Comparison of ENCODE assay signal across 1 cellular context in the genomic region with DNA sequence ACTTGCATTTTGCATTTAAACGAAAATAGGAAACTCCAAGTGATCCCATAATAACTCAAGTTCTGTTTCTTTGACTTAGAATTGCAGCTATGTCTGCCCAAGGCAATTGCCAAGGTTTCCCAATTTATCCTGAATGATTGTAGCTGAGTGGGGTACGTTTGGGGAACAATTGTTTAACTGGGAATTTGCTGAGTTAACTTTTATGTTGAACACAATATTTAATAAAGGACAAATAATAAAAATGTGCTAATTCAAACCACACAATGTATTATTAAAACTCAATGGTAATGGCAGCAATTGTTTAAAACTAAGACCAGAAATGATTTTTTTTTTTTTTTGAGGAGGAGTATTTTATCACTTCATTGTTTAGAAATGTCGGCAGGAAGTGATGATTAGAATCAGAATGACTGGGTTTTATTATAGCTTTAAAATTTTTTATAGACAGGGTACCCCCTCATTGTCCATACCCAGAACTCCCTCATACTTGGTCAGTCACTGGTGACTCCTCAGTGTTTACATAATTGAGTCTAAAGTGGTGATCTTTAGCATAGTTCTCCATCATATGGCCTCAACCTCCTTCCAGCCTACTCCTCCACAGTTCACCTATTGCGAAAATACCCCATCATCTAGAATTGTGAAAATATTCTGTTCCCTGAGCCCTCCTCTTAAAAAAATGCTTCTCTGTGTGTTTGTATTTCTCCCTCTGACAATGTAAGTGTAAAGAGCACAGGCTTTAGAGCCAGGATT.
TF ChIP-seq lines count a peak whose summit lies in the region.

No MANE protein-coding gene starts in this region.

TF ChIP-seq in GM23338, 12 proteins besides CTCF, POLR2A, EP300 and RAD21 (continued from another document):
- TF ChIP-seq, protein P1, sequence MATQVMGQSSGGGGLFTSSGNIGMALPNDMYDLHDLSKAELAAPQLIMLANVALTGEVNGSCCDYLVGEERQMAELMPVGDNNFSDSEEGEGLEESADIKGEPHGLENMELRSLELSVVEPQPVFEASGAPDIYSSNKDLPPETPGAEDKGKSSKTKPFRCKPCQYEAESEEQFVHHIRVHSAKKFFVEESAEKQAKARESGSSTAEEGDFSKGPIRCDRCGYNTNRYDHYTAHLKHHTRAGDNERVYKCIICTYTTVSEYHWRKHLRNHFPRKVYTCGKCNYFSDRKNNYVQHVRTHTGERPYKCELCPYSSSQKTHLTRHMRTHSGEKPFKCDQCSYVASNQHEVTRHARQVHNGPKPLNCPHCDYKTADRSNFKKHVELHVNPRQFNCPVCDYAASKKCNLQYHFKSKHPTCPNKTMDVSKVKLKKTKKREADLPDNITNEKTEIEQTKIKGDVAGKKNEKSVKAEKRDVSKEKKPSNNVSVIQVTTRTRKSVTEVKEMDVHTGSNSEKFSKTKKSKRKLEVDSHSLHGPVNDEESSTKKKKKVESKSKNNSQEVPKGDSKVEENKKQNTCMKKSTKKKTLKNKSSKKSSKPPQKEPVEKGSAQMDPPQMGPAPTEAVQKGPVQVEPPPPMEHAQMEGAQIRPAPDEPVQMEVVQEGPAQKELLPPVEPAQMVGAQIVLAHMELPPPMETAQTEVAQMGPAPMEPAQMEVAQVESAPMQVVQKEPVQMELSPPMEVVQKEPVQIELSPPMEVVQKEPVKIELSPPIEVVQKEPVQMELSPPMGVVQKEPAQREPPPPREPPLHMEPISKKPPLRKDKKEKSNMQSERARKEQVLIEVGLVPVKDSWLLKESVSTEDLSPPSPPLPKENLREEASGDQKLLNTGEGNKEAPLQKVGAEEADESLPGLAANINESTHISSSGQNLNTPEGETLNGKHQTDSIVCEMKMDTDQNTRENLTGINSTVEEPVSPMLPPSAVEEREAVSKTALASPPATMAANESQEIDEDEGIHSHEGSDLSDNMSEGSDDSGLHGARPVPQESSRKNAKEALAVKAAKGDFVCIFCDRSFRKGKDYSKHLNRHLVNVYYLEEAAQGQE (IDR thresholded peaks at IDR 0.05; ENCODE audit: unreplicated experiment), result no peak
- TF ChIP-seq, protein P2, sequence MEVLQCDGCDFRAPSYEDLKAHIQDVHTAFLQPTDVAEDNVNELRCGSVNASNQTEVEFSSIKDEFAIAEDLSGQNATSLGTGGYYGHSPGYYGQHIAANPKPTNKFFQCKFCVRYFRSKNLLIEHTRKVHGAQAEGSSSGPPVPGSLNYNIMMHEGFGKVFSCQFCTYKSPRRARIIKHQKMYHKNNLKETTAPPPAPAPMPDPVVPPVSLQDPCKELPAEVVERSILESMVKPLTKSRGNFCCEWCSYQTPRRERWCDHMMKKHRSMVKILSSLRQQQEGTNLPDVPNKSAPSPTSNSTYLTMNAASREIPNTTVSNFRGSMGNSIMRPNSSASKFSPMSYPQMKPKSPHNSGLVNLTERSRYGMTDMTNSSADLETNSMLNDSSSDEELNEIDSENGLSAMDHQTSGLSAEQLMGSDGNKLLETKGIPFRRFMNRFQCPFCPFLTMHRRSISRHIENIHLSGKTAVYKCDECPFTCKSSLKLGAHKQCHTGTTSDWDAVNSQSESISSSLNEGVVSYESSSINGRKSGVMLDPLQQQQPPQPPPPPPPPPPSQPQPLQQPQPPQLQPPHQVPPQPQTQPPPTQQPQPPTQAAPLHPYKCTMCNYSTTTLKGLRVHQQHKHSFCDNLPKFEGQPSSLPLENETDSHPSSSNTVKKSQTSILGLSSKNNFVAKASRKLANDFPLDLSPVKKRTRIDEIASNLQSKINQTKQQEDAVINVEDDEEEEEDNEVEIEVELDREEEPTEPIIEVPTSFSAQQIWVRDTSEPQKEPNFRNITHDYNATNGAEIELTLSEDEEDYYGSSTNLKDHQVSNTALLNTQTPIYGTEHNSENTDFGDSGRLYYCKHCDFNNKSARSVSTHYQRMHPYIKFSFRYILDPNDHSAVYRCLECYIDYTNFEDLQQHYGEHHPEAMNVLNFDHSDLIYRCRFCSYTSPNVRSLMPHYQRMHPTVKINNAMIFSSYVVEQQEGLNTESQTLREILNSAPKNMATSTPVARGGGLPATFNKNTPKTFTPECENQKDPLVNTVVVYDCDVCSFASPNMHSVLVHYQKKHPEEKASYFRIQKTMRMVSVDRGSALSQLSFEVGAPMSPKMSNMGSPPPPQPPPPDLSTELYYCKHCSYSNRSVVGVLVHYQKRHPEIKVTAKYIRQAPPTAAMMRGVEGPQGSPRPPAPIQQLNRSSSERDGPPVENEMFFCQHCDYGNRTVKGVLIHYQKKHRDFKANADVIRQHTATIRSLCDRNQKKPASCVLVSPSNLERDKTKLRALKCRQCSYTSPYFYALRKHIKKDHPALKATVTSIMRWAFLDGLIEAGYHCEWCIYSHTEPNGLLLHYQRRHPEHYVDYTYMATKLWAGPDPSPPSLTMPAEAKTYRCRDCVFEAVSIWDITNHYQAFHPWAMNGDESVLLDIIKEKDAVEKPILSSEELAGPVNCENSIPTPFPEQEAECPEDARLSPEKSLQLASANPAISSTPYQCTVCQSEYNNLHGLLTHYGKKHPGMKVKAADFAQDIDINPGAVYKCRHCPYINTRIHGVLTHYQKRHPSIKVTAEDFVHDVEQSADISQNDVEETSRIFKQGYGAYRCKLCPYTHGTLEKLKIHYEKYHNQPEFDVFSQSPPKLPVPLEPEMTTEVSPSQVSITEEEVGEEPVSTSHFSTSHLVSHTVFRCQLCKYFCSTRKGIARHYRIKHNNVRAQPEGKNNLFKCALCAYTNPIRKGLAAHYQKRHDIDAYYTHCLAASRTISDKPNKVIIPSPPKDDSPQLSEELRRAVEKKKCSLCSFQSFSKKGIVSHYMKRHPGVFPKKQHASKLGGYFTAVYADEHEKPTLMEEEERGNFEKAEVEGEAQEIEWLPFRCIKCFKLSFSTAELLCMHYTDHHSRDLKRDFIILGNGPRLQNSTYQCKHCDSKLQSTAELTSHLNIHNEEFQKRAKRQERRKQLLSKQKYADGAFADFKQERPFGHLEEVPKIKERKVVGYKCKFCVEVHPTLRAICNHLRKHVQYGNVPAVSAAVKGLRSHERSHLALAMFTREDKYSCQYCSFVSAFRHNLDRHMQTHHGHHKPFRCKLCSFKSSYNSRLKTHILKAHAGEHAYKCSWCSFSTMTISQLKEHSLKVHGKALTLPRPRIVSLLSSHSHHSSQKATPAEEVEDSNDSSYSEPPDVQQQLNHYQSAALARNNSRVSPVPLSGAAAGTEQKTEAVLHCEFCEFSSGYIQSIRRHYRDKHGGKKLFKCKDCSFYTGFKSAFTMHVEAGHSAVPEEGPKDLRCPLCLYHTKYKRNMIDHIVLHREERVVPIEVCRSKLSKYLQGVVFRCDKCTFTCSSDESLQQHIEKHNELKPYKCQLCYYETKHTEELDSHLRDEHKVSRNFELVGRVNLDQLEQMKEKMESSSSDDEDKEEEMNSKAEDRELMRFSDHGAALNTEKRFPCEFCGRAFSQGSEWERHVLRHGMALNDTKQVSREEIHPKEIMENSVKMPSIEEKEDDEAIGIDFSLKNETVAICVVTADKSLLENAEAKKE (CRISPR knock-in tag; IDR thresholded peaks at IDR 0.05), result no peak
- no peak for TF ChIP-seq POLR2AphosphoS5 (IDR thresholded peaks at IDR 0.05; ENCODE audit: low read depth)
- no peak for TF ChIP-seq STAT1 (IDR thresholded peaks at IDR 0.05; ENCODE audit: unreplicated experiment)
